Comparison of ENCODE assay signal across 1 cellular context in the genomic region with DNA sequence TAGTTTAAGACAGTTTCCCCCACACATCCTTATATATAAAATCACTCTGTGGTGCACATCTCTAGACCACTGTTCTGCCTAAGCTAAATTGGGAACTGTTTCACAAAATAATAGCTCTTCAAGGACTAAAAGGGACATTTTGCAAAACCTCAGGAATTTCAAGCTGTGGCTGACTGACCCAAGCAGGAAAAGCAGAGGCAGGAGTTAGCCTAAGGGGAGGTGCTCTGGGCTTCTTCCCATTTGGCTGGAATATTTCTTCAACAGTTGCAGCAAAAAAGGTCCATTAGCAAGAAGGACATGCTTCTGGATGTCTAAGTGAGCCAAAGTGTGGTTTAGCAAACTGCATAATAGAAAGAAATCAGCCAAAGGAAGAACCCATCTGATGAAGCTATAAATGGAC.
TF ChIP-seq lines count a peak whose summit lies in the region.

No MANE protein-coding gene starts in this region.

TF ChIP-seq in IMR-90, 13 proteins besides CTCF, POLR2A, EP300 and RAD21:
- TF ChIP-seq, protein P1, sequence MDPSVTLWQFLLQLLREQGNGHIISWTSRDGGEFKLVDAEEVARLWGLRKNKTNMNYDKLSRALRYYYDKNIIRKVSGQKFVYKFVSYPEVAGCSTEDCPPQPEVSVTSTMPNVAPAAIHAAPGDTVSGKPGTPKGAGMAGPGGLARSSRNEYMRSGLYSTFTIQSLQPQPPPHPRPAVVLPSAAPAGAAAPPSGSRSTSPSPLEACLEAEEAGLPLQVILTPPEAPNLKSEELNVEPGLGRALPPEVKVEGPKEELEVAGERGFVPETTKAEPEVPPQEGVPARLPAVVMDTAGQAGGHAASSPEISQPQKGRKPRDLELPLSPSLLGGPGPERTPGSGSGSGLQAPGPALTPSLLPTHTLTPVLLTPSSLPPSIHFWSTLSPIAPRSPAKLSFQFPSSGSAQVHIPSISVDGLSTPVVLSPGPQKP (IDR thresholded peaks at IDR 0.05; ENCODE audit: borderline replicate concordance, low read depth, low read length), result no peak
- TF ChIP-seq RCOR1 (IDR thresholded peaks at IDR 0.05; ENCODE audit: insufficient replicate concordance, low read length) (no peak), RFX5 (IDR thresholded peaks at IDR 0.05; ENCODE audit: low read depth, low read length) (no peak), FOS (IDR thresholded peaks at IDR 0.05; ENCODE audit: low read depth, low read length) (no peak), CHD1 (IDR thresholded peaks at IDR 0.05; ENCODE audit: low read depth, low read length) (no peak), MXI1 (IDR thresholded peaks at IDR 0.05; ENCODE audit: borderline replicate concordance, low read depth, low read length) (no peak), SMC3 (IDR thresholded peaks at IDR 0.05; ENCODE audit: low read depth, low read length) (no peak), NFE2L2 (IDR thresholded peaks at IDR 0.05; ENCODE audit: low read depth, low read length) (no peak), CEBPB (IDR thresholded peaks at IDR 0.05; ENCODE audit: low read depth, low read length) (no peak), MAZ (IDR thresholded peaks at IDR 0.05; ENCODE audit: borderline replicate concordance, low read depth, low read length) (no peak), BHLHE40 (IDR thresholded peaks at IDR 0.05; ENCODE audit: low read depth, low read length) (no peak), MAFK (IDR thresholded peaks at IDR 0.05; ENCODE audit: low read depth, low read length) (no peak)
- TF ChIP-seq, protein P2, sequence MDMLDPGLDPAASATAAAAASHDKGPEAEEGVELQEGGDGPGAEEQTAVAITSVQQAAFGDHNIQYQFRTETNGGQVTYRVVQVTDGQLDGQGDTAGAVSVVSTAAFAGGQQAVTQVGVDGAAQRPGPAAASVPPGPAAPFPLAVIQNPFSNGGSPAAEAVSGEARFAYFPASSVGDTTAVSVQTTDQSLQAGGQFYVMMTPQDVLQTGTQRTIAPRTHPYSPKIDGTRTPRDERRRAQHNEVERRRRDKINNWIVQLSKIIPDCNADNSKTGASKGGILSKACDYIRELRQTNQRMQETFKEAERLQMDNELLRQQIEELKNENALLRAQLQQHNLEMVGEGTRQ (IDR thresholded peaks at IDR 0.05; ENCODE audit: low read depth, low read length), result no peak
TF ChIP-seq in IMR-90: peak in this region for 0.
